8 cellular contexts compared by ENCODE assay signal in genomic region chr3:32176989-32177701, GRCh38.
DNase-seq lines count a peak whose midpoint lies in the region; ATAC-seq and TF ChIP-seq lines count a peak whose summit lies in the region.

No MANE protein-coding gene starts in this region.

- no peaks in the 10 kb centered on the region for H3K9me3 Mint-ChIP-seq in activated naive CD4-positive, alpha-beta T cell treated with anti-CD3 and anti-CD28 coated beads, Interleukin-2, amount 50 U/mL, for 24 hours

- H2AK9ac ChIP-seq in IMR-90 (replicated peaks; ENCODE audit: low read depth, low read length, poor library complexity): no peak overlapping the region

- H3K9me1 ChIP-seq in IMR-90 (ENCODE audit: insufficient read depth, low read length): no peaks in the 10 kb centered on the region

- no peak for TF ChIP-seq EP300 in ovary (IDR thresholded peaks at IDR 0.05)

- peak; percentile 40; the same call in 1 of the 2 replicates for TF ChIP-seq RAD21 in IMR-90 (IDR thresholded peaks at IDR 0.05; ENCODE audit: low read length)

- peak overlapping the region; percentile 45 for H2AFZ ChIP-seq in IMR-90 (replicated peaks; ENCODE audit: low read length, poor library complexity)

- dilution Hi-C loops in IMR-90 (cut with HindIII; ENCODE audit: low sequenced_read_pairs, unreplicated experiment): no loop called here

- ATAC-seq in GM18517 (IDR thresholded peaks at IDR 0.05; ENCODE audit: unreplicated experiment) (peak; percentile 53), IMR-90 (ENCODE audit: low read depth) (peak; percentile 69)

- no peak overlapping the region for H2BK120ac ChIP-seq in IMR-90 (ENCODE audit: low read depth, low read length)

- H3K18ac ChIP-seq in IMR-90 (ENCODE audit: low read depth, low read length): no peak overlapping the region

- H3K27me3 ChIP-seq in IMR-90 (ENCODE audit: control insufficient read depth, insufficient read depth, low read length) (peaks cover 17% of the 10 kb centered on the region), right atrium auricular region (no peaks in the 10 kb centered on the region), ovary (no peaks in the 10 kb centered on the region)

- no peaks in the 10 kb centered on the region for H3K27me3 Mint-ChIP-seq in activated naive CD4-positive, alpha-beta T cell treated with anti-CD3 and anti-CD28 coated beads, Interleukin-2, amount 50 U/mL, for 24 hours

- H3K4me3 ChIP-seq in AG09309 (ENCODE audit: control insufficient read depth, low read depth, low read length): no peak overlapping the region
- no peak overlapping the region for H3K4me3 ChIP-seq in IMR-90 (ENCODE audit: insufficient read depth, low read depth, low read length)
- no peak overlapping the region for H3K4me3 ChIP-seq in right atrium auricular region
- H3K4me3 ChIP-seq in ovary: no peak overlapping the region

- CTCF ChIA-PET in IMR-90 (lab: Yijun Ruan, JAX): interaction anchor here (1.2 kb wide), 1 partner anchor 23 kb away, joined by 4 read pairs; no protein-coding TSS in a partner anchor

- no peak overlapping the region for H4K91ac ChIP-seq in IMR-90 (ENCODE audit: insufficient read depth, low read depth, low read length)

- no peak overlapping the region for H3K4me2 ChIP-seq in IMR-90 (ENCODE audit: low read depth, low read length)

- H3K36me3 Mint-ChIP-seq in activated naive CD4-positive, alpha-beta T cell treated with anti-CD3 and anti-CD28 coated beads, Interleukin-2, amount 50 U/mL, for 24 hours: peaks cover 6% of the 10 kb centered on the region

- H3K4me3 Mint-ChIP-seq in activated naive CD4-positive, alpha-beta T cell treated with anti-CD3 and anti-CD28 coated beads, Interleukin-2, amount 50 U/mL, for 24 hours: peak overlapping the region; percentile 70

- in situ Hi-C loops in IMR-90 (cut with MboI; ENCODE audit: low sequenced_read_pairs): no loop called here

- intact Hi-C loops in IMR-90 (cut with micrococcal nuclease): loop anchor here (5.0 to 10.0 kb wide), 3 partner anchors 215 to 485 kb away; partner anchors contain the start of gene CMTM7
- intact Hi-C loops in ovary (cut with DNase I): no loop called here

- POLR2A ChIA-PET in IMR-90 (lab: Charles Lee; ENCODE audit: unreplicated experiment): no interaction called here

- DNase-seq in AG09309 (ENCODE audit: low read depth): peak; percentile 10
- DNase-seq in IMR-90: peak; percentile 37
- DNase-seq in SKM-1 treated with dmso at 0.1 percent for 144 hours (lab: John Stamatoyannopoulos, UW; ENCODE audit: unreplicated experiment): peak; percentile 25
- DNase-seq in right atrium auricular region (ENCODE audit: low spot score): no peak
- peak; percentile 15 to 64 (median 43) for DNase-seq in stimulated activated CD4-positive, alpha-beta T cell treated with anti-CD3 and anti-CD28 coated beads, Interleukin-1b, Interleukin-23, amount 100 ng/mL, for 24 hours (ENCODE audit: low read depth in 4 of 4, low spot score in 1 of 4)
- DNase-seq in ovary: no peak

- H3K56ac ChIP-seq in IMR-90 (ENCODE audit: extremely low read depth, insufficient read depth, low read length): no peak overlapping the region

- H3K4me1 Mint-ChIP-seq in activated naive CD4-positive, alpha-beta T cell treated with anti-CD3 and anti-CD28 coated beads, Interleukin-2, amount 50 U/mL, for 24 hours: peaks cover 13% of the 10 kb centered on the region

- TF ChIP-seq POLR2A in IMR-90 (IDR thresholded peaks at IDR 0.05; ENCODE audit: low read depth, low read length): no peak
- no peak for TF ChIP-seq POLR2A in ovary (IDR thresholded peaks at IDR 0.05)

- no peak overlapping the region for H3K4ac ChIP-seq in IMR-90 (ENCODE audit: low read depth, low read length)

- BruUV-seq in IMR-90 (replicated peaks; lab: Mats Ljungman, UMichigan): no TSS peak

- no peaks in the 10 kb centered on the region for H3K79me1 ChIP-seq in IMR-90 (ENCODE audit: low read depth in 1 of 2, low read length in 2 of 2)

- H4K5ac ChIP-seq in IMR-90 (ENCODE audit: low read depth, low read length): no peak overlapping the region

- H3K36me3 ChIP-seq in IMR-90 (ENCODE audit: control insufficient read depth, insufficient read depth, low read length) (no peaks in the 10 kb centered on the region), right atrium auricular region (no peaks in the 10 kb centered on the region), ovary (no peaks in the 10 kb centered on the region)

- H3K27ac ChIP-seq in IMR-90 (ENCODE audit: insufficient read depth, low read length): no peak overlapping the region
- H3K27ac ChIP-seq in right atrium auricular region: no peak overlapping the region
- no peak overlapping the region for H3K27ac ChIP-seq in ovary

- no peak overlapping the region for H2AK5ac ChIP-seq in IMR-90 (ENCODE audit: low read depth, low read length)

- WGBS in IMR-90 (ENCODE audit: extremely low coverage in 2 of 2, insufficient read length in 1 of 2), 2 experiments: 38% methylated on average over 3 of the region's 9 CpGs; no CpG with 5 or more reads in 1 of the 2 experiments
- 27 to 37% (median 27%) methylated on average over 9 of the region's 9 CpGs for WGBS in ovary, 3 donors

- H2BK5ac ChIP-seq in IMR-90 (ENCODE audit: low read depth, low read length, poor library complexity, severe bottlenecking): no peak overlapping the region

- TF ChIP-seq CTCF in AG09309 (IDR thresholded peaks at IDR 0.05; ENCODE audit: control insufficient read depth, insufficient read depth, low read depth, low read length, missing control alignments): peak; percentile 68
- peak; percentile 64 for TF ChIP-seq CTCF in IMR-90 (conservative IDR thresholded peaks at IDR 0.05; ENCODE audit: low read depth, low read length)
- peak; percentile 33 to 67 for TF ChIP-seq CTCF in right atrium auricular region (IDR thresholded peaks at IDR 0.05)
- TF ChIP-seq CTCF in ovary (IDR thresholded peaks at IDR 0.05): no peak

- no peak overlapping the region for H3K14ac ChIP-seq in IMR-90 (replicated peaks; ENCODE audit: low read depth, low read length)

- H3K23ac ChIP-seq in IMR-90 (ENCODE audit: low read depth, low read length): no peak overlapping the region

- H3K9ac ChIP-seq in IMR-90 (ENCODE audit: low read depth, low read length): no peak overlapping the region

- no peak overlapping the region for H3K27ac Mint-ChIP-seq in activated naive CD4-positive, alpha-beta T cell treated with anti-CD3 and anti-CD28 coated beads, Interleukin-2, amount 50 U/mL, for 24 hours

- H4K20me1 ChIP-seq in IMR-90 (ENCODE audit: insufficient read depth, low read length): no peaks in the 10 kb centered on the region

- no peaks in the 10 kb centered on the region for H3K4me1 ChIP-seq in IMR-90 (ENCODE audit: control insufficient read depth, insufficient read depth, low read length)
- H3K4me1 ChIP-seq in right atrium auricular region: peaks cover 0 to 9% of the 10 kb centered on the region in 2 donors
- H3K4me1 ChIP-seq in ovary (ENCODE audit: insufficient read depth): no peaks in the 10 kb centered on the region

- H2BK20ac ChIP-seq in IMR-90 (ENCODE audit: low read depth, low read length): no peak overlapping the region

- no peak overlapping the region for H4K8ac ChIP-seq in IMR-90 (ENCODE audit: low read depth in 2 of 2, low read length in 2 of 2)

- H2BK15ac ChIP-seq in IMR-90 (ENCODE audit: low read depth, low read length): no peak overlapping the region

- H3K9me3 ChIP-seq in IMR-90 (ENCODE audit: control insufficient read depth, insufficient read depth, low read length) (no peaks in the 10 kb centered on the region), right atrium auricular region (peaks cover 0 to 6% of the 10 kb centered on the region in 2 donors), ovary (peaks cover 0 to 2% of the 10 kb centered on the region in 2 donors)

TF ChIP-seq in IMR-90, 13 proteins besides CTCF, POLR2A, EP300 and RAD21:
- TF ChIP-seq SMC3 (IDR thresholded peaks at IDR 0.05; ENCODE audit: low read depth, low read length): peak; percentile 36
- no peak for TF ChIP-seq USF2 (IDR thresholded peaks at IDR 0.05; ENCODE audit: low read depth, low read length)

Comparison
In these comparisons a context has a peak if more than half of its experiments do, and no peak if none do; other contexts are left out.
1. DNase-seq: peak in AG09309 (single experiment), IMR-90 (single experiment), SKM-1 treated with dmso at 0.1 percent for 144 hours (single experiment) and stimulated activated CD4-positive, alpha-beta T cell treated with anti-CD3 and anti-CD28 coated beads, Interleukin-1b, Interleukin-23, amount 100 ng/mL, for 24 hours (4 of 4); none in right atrium auricular region (single experiment) and ovary (0 of 5).
2. CTCF ChIP-seq: peak in AG09309 (single experiment), IMR-90 (single experiment) and right atrium auricular region (2 of 2); none in ovary (0 of 3).